Comparison of ENCODE assay signal across 8 cellular contexts in the genomic region with DNA sequence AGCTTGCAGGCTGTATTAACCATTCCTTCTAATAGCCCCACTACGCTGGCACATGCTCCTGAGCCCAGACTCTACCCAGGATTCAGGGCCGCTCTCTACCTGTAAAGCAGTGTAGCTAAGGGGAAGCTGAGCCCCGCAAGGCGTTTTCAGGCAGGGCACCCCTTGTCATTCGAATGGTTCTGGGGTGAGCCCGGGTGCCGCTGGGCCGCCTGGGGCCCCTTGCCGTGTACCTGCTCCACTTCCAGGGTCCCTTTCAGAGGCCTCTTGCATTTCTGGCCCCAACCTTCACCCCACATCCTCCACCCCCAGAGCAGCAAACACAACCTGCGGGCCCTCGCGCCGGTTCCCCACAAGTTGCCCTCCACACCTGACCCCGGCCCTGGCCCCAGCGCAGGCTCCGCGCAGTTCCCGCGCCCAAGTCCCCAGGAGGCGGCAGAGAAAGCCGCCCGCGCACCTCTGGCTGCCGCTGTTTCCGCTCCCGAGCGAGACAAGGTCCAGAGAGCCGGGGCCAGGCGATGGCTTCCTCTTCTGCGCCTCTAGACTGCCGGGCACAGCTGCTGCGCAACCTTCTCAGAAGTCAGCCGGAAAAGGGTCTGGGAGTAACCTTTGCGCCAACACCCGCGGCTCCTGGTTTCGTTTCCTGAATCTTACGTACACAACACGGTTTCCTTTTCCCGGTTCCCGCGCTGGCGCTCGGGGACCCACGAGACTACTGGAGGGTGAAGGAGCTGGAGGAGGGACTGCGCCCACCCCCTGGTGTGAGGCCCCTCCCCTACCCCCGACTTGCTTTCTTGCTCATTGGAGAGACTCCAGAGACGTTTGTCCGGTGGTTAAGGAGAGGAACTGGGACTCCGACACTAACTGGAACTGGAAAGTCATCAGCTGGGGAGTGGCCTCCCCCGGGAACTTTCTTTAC. TPM values are rescaled to one million over a fixed set of nuclear protein-coding genes. Genes with fewer than 3 reads are reported as not detected.
DNase-seq lines count a peak whose midpoint lies in the region; ATAC-seq and TF ChIP-seq lines count a peak whose summit lies in the region.

A gene with protein sequence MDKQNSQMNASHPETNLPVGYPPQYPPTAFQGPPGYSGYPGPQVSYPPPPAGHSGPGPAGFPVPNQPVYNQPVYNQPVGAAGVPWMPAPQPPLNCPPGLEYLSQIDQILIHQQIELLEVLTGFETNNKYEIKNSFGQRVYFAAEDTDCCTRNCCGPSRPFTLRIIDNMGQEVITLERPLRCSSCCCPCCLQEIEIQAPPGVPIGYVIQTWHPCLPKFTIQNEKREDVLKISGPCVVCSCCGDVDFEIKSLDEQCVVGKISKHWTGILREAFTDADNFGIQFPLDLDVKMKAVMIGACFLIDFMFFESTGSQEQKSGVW (minus strand): TSS at position 595 of the 916 bp plus-strand sequence. CDS start 8,055 bp downstream, outside the sequence.

- peaks cover 9% of the 10 kb centered on the region; the same call in 1 of the 2 replicates for H4K20me1 ChIP-seq in GM23338 (replicated peaks; ENCODE audit: insufficient read depth)

- H3K27me3 ChIP-seq in GM23338 (ENCODE audit: insufficient read depth): no peaks in the 10 kb centered on the region

- H3F3A ChIP-seq in GM23338 (replicated peaks; ENCODE audit: low read depth): no peaks in the 10 kb centered on the region

- H3K4me1 ChIP-seq in GM23338 (ENCODE audit: insufficient read depth): peaks cover 30% of the 10 kb centered on the region

- peaks cover 7% of the 10 kb centered on the region for H3K9me3 Mint-ChIP-seq in GM23338
- peaks cover 6% of the 10 kb centered on the region for H3K9me3 Mint-ChIP-seq in nephron progenitor cell
- no peaks in the 10 kb centered on the region for H3K9me3 Mint-ChIP-seq in stimulated activated naive CD8-positive, alpha-beta T cell treated with anti-CD3 and anti-CD28 coated beads, Interleukin-15, Interleukin-2, amounts not matched to agents 100 ng/mL and 50 ng/mL, for 24 hours

- H3K4me3 ChIP-seq in GM23338 (peak within 1 kb of the TSS; percentile 84), fibroblast of villous mesenchyme (ENCODE audit: low read depth, low read length) (peak within 1 kb of the TSS; percentile 89)

- peak; percentile 88 for ATAC-seq in GM23338

- DNase-seq in ELR (ENCODE audit: low read depth) (peak; percentile 99), GM23338 (ENCODE audit: low spot score) (peak; percentile 91), Kasumi-1 (lab: John Stamatoyannopoulos, UW) (peak; percentile 98), SIG-M5 (lab: John Stamatoyannopoulos, UW) (peak; percentile 91), activated gamma-delta T cell (lab: John Stamatoyannopoulos, UW) (peak; percentile 56), fibroblast of villous mesenchyme (ENCODE audit: low read depth) (peak; percentile 98), nephron progenitor cell (peak; percentile 78)

- H3K27me3 Mint-ChIP-seq in GM23338 (ENCODE audit: insufficient read depth, low read depth, poor library complexity) (peaks cover 4% of the 10 kb centered on the region), nephron progenitor cell (ENCODE audit: low read depth, poor library complexity) (no peaks in the 10 kb centered on the region)
- no peaks in the 10 kb centered on the region for H3K27me3 Mint-ChIP-seq in stimulated activated naive CD8-positive, alpha-beta T cell treated with anti-CD3 and anti-CD28 coated beads, Interleukin-15, Interleukin-2, amounts not matched to agents 100 ng/mL and 50 ng/mL, for 24 hours

- H3K4me2 ChIP-seq in GM23338: peak within 1 kb of the TSS; percentile 90

- peaks cover 5% of the 10 kb centered on the region for H3K36me3 ChIP-seq in GM23338 (ENCODE audit: insufficient read depth)

- H3K36me3 Mint-ChIP-seq in GM23338 (ENCODE audit: low read depth): peaks cover 16% of the 10 kb centered on the region
- peaks cover 31% of the 10 kb centered on the region for H3K36me3 Mint-ChIP-seq in nephron progenitor cell (ENCODE audit: low read depth)
- peaks cover 30% of the 10 kb centered on the region for H3K36me3 Mint-ChIP-seq in stimulated activated naive CD8-positive, alpha-beta T cell treated with anti-CD3 and anti-CD28 coated beads, Interleukin-15, Interleukin-2, amounts not matched to agents 100 ng/mL and 50 ng/mL, for 24 hours (ENCODE audit: low read depth)

- H3K27ac ChIP-seq in GM23338 (ENCODE audit: low read depth): 0 out of 2 replicates have a peak within 1 kb of the TSS, but pooled peaks have one; percentile 36

- peaks cover 19% of the 10 kb centered on the region for H3K4me1 Mint-ChIP-seq in GM23338
- peaks cover 15% of the 10 kb centered on the region for H3K4me1 Mint-ChIP-seq in nephron progenitor cell
- peaks cover 59% of the 10 kb centered on the region for H3K4me1 Mint-ChIP-seq in stimulated activated naive CD8-positive, alpha-beta T cell treated with anti-CD3 and anti-CD28 coated beads, Interleukin-15, Interleukin-2, amounts not matched to agents 100 ng/mL and 50 ng/mL, for 24 hours (ENCODE audit: low read depth)

- peaks cover 5% of the 10 kb centered on the region; the same call in 1 of the 2 replicates for H3K9me2 ChIP-seq in GM23338 (ENCODE audit: insufficient read depth)

- H2AFZ ChIP-seq in GM23338: peak within 1 kb of the TSS; percentile 87

- H3K27ac Mint-ChIP-seq in GM23338 (peak within 1 kb of the TSS; percentile 89), nephron progenitor cell (peak within 1 kb of the TSS; percentile 83)
- H3K27ac Mint-ChIP-seq in stimulated activated naive CD8-positive, alpha-beta T cell treated with anti-CD3 and anti-CD28 coated beads, Interleukin-15, Interleukin-2, amounts not matched to agents 100 ng/mL and 50 ng/mL, for 24 hours: peak within 1 kb of the TSS; percentile 81

- peaks cover 49% of the 10 kb centered on the region for H3K79me2 ChIP-seq in GM23338 (replicated peaks; ENCODE audit: insufficient read depth)

- no peak for TF ChIP-seq CTCF in GM23338 (conservative IDR thresholded peaks at IDR 0.05; ENCODE audit: low read depth in 2 of 2)
- no peak for TF ChIP-seq CTCF in fibroblast of villous mesenchyme (IDR thresholded peaks at IDR 0.05; ENCODE audit: insufficient read depth, low read depth, low read length)
- TF ChIP-seq CTCF in nephron progenitor cell (IDR thresholded peaks at IDR 0.05): no peak

- H3K4me3 Mint-ChIP-seq in GM23338 (peak within 1 kb of the TSS; percentile 86), nephron progenitor cell (peak within 1 kb of the TSS; percentile 92)
- peak within 1 kb of the TSS; percentile 90 for H3K4me3 Mint-ChIP-seq in stimulated activated naive CD8-positive, alpha-beta T cell treated with anti-CD3 and anti-CD28 coated beads, Interleukin-15, Interleukin-2, amounts not matched to agents 100 ng/mL and 50 ng/mL, for 24 hours

TF ChIP-seq in GM23338, 12 proteins besides CTCF, POLR2A, EP300 and RAD21 (continues in another document):
- peak; percentile 80 for TF ChIP-seq POLR2AphosphoS5 (IDR thresholded peaks at IDR 0.05; ENCODE audit: low read depth)

RNA-seq across cellular contexts. Expression of the gene that starts here (rescaled TPM):
- 70.2 and 78.3 TPM in 2 replicates for total RNA-seq in GM23338 (2014; rRNA removed; shearing (Covaris generic))
- polyA plus RNA-seq in GM23338 (2016; fragmentation: Nextera tagmentation; extraction: Ambion mirVana): 47.3 and 62.7 TPM in 2 replicates
- total RNA-seq in fibroblast of villous mesenchyme: 32.2 and 34.5 TPM in 2 replicates

Comparison
In these comparisons a context has a peak if more than half of its experiments do, and no peak if none do; other contexts are left out.
1. Peak in every context shown above with its lines: DNase-seq, ATAC-seq, H3K4me3 ChIP-seq and H3K27ac ChIP-seq.